In genomic region chr7:44973610-44974401, GRCh38 we compare ENCODE assay signal across 8 cellular contexts. TPM values are rescaled to one million over a fixed set of nuclear protein-coding genes. Genes with fewer than 3 reads are reported as not detected.
DNase-seq lines count a peak whose midpoint lies in the region; ATAC-seq and TF ChIP-seq lines count a peak whose summit lies in the region.

No MANE protein-coding gene starts in this region.

- H3K27ac ChIP-seq in Peyer's patch: no peak overlapping the region
- H3K27ac ChIP-seq in tibial artery: no peak overlapping the region

- H3K4me3 Mint-ChIP-seq in immature natural killer cell: peak overlapping the region in 2 of 5 donors; percentile 9 to 21

- peaks cover 0 to 9% (median 3%) of the 10 kb centered on the region in 3 donors for H3K27me3 Mint-ChIP-seq in immature natural killer cell (ENCODE audit: low read depth in 3 of 3)

- no peak for ATAC-seq in activated naive CD4-positive, alpha-beta T cell treated with anti-CD3 and anti-CD28 coated beads, Interleukin-2, amount 50 U/mL, for 72 hours

- peaks cover 0 to 7% (median 0%) of the 10 kb centered on the region in 4 donors for H3K4me1 ChIP-seq in Peyer's patch
- no peaks in the 10 kb centered on the region for H3K4me1 ChIP-seq in tibial artery

- H3K9me3 ChIP-seq in Peyer's patch (no peaks in the 10 kb centered on the region), tibial artery (no peaks in the 10 kb centered on the region)

- no peak overlapping the region for H3K4me3 ChIP-seq in Peyer's patch
- H3K4me3 ChIP-seq in tibial artery: no peak overlapping the region

- peaks cover 41 to 73% of the 10 kb centered on the region in 2 donors for H3K36me3 Mint-ChIP-seq in activated naive CD4-positive, alpha-beta T cell treated with anti-CD3 and anti-CD28 coated beads, Interleukin-2, amount 50 U/mL, for 72 hours
- peaks cover 4 to 10% (median 4%) of the 10 kb centered on the region in 3 donors for H3K36me3 Mint-ChIP-seq in immature natural killer cell

- TF ChIP-seq POLR2A in Peyer's patch (IDR thresholded peaks at IDR 0.05): no peak

- H3K27me3 ChIP-seq in Peyer's patch (no peaks in the 10 kb centered on the region), tibial artery (no peaks in the 10 kb centered on the region)

- H3K36me3 ChIP-seq in Peyer's patch (peaks cover 0 to 6% (median 0%) of the 10 kb centered on the region in 3 donors), tibial artery (peaks cover 0 to 38% (median 0%) of the 10 kb centered on the region in 3 donors)

- peaks cover 45 to 50% of the 10 kb centered on the region in 2 donors for H3K4me1 Mint-ChIP-seq in immature natural killer cell

- intact Hi-C loops in tibial artery (cut with DNase I; ENCODE audit: low total_unique reads): no loop called here

- peak overlapping the region in 1 of 2 donors; percentile 96 for H3K27ac Mint-ChIP-seq in activated naive CD4-positive, alpha-beta T cell treated with anti-CD3 and anti-CD28 coated beads, Interleukin-2, amount 50 U/mL, for 72 hours
- H3K27ac Mint-ChIP-seq in immature natural killer cell: peak overlapping the region; percentile 53 to 87 (median 64)

- TF ChIP-seq CTCF in Peyer's patch (IDR thresholded peaks at IDR 0.05): peak in 4 of 6 experiments; percentile 34 to 64 (median 62)
- peak; percentile 33 to 46 for TF ChIP-seq CTCF in tibial artery (IDR thresholded peaks at IDR 0.05)

- DNase-seq in DMS153 (lab: John Stamatoyannopoulos, UW): peak; percentile 35
- DNase-seq in DMS153 treated with DMSO at 0.1 percent for 48 hours (lab: John Stamatoyannopoulos, UW; ENCODE audit: unreplicated experiment): no peak
- DNase-seq in Peyer's patch: peak in 2 of 3 donors; percentile 44 to 71
- DNase-seq in activated naive CD4-positive, alpha-beta T cell treated with anti-CD3 and anti-CD28 coated beads, Interleukin-2, amount 50 U/mL, for 72 hours (ENCODE audit: low spot score in 2 of 2): peak; percentile 59 to 67
- peak; percentile 45 to 51 (median 47) for DNase-seq in immature natural killer cell
- DNase-seq in tibial artery: no peak
- no peak for DNase-seq in NCI-H2171 treated with DMSO at 0.1 percent for 48 hours (lab: John Stamatoyannopoulos, UW)
- DNase-seq in pons (ENCODE audit: low spot score): no peak

- no peaks in the 10 kb centered on the region for H3K9me3 Mint-ChIP-seq in activated naive CD4-positive, alpha-beta T cell treated with anti-CD3 and anti-CD28 coated beads, Interleukin-2, amount 50 U/mL, for 72 hours
- H3K9me3 Mint-ChIP-seq in immature natural killer cell: no peaks in the 10 kb centered on the region

RNA-seq across cellular contexts. Expression of gene MYO1G, which starts 5.0 kb away (rescaled TPM):
- total RNA-seq in Peyer's patch: 10 to 100 TPM in 1 of 4 donors, 1 to 10 TPM in 3; 2.7 to 14.9 (median 5.0) TPM
- 100 to 1,000 TPM; 361 to 532 TPM for total RNA-seq in activated naive CD4-positive, alpha-beta T cell treated with anti-CD3 and anti-CD28 coated beads, Interleukin-2, amount 50 U/mL, for 72 hours
- 100 to 1,000 TPM; 139 to 261 (median 139) TPM for polyA plus RNA-seq in immature natural killer cell

RNA-seq across cellular contexts. Expression of gene CCM2, which starts 26.2 kb away (rescaled TPM):
- 10 to 100 TPM; 23.3 to 49.5 (median 32.5) TPM for total RNA-seq in Peyer's patch
- 100 to 1,000 TPM in 1 of 2 donors, 10 to 100 TPM in 1; 79.2 to 130 TPM for total RNA-seq in activated naive CD4-positive, alpha-beta T cell treated with anti-CD3 and anti-CD28 coated beads, Interleukin-2, amount 50 U/mL, for 72 hours
- 100 to 1,000 TPM in 2 of 3 donors, 10 to 100 TPM in 1; 60.4 to 120 (median 103) TPM for polyA plus RNA-seq in immature natural killer cell

Comparison
In these comparisons a context has a peak if more than half of its experiments do, and no peak if none do; other contexts are left out.
1. DNase-seq: peak in DMS153 (single experiment), Peyer's patch (2 of 3), activated naive CD4-positive, alpha-beta T cell treated with anti-CD3 and anti-CD28 coated beads, Interleukin-2, amount 50 U/mL, for 72 hours (2 of 2) and immature natural killer cell (3 of 3); none in DMS153 treated with DMSO at 0.1 percent for 48 hours (single experiment), tibial artery (0 of 2), NCI-H2171 treated with DMSO at 0.1 percent for 48 hours (single experiment) and pons (single experiment).
2. RNA of gene MYO1G, which starts 5.0 kb away (total RNA-seq): 361 to 532 TPM in activated naive CD4-positive, alpha-beta T cell treated with anti-CD3 and anti-CD28 coated beads, Interleukin-2, amount 50 U/mL, for 72 hours; 2.7 to 14.9 TPM in Peyer's patch; every median in the first group is over 10 times any median in the second.